ENCODE assay signal across 8 cellular contexts in genomic region chr1:109985251-109986053, GRCh38. TPM values are rescaled to one million over a fixed set of nuclear protein-coding genes. Genes with fewer than 3 reads are reported as not detected.
DNase-seq lines count a peak whose midpoint lies in the region; ATAC-seq, FAIRE-seq and TF ChIP-seq lines count a peak whose summit lies in the region.

No MANE protein-coding gene starts in this region.

- peaks cover 16% of the 10 kb centered on the region for H3K36me3 Mint-ChIP-seq in activated CD8-positive, alpha-beta memory T cell treated with anti-CD3 and anti-CD28 coated beads, Interleukin-2, amount 10 ng/mL, durations not matched to agents 7 days and 5 days
- peaks cover 9% of the 10 kb centered on the region for H3K36me3 Mint-ChIP-seq in activated naive CD8-positive, alpha-beta T cell

- H3K36me3 ChIP-seq in kidney (ENCODE audit: control insufficient read depth in 1 of 2, insufficient read depth in 2 of 2, low read length in 2 of 2), result peaks cover 2 to 4% of the 10 kb centered on the region in 2 donors

- no peaks in the 10 kb centered on the region for H3K9me3 ChIP-seq in kidney (ENCODE audit: control insufficient read depth in 1 of 2, low read length in 2 of 2)

- peaks cover 28 to 38% of the 10 kb centered on the region in 2 donors for H3K4me1 ChIP-seq in kidney (ENCODE audit: control insufficient read depth in 1 of 2, insufficient read depth in 1 of 2, low read depth in 1 of 2, low read length in 2 of 2)

- no peak for TF ChIP-seq CTCF in kidney (IDR thresholded peaks at IDR 0.05; ENCODE audit: borderline replicate concordance, extremely low read depth, insufficient read depth)

- intact Hi-C loops in kidney (cut with DNase I), result no loop called here

- peak overlapping the region; percentile 99 for H3K4me3 Mint-ChIP-seq in activated CD8-positive, alpha-beta memory T cell treated with anti-CD3 and anti-CD28 coated beads, Interleukin-2, amount 10 ng/mL, durations not matched to agents 7 days and 5 days
- H3K4me3 Mint-ChIP-seq in activated naive CD8-positive, alpha-beta T cell, result peak overlapping the region; percentile 97

- H3K4me3 ChIP-seq in kidney (ENCODE audit: low read length in 2 of 2), result peak overlapping the region; percentile 89 to 94

- no peaks in the 10 kb centered on the region for H3K27me3 Mint-ChIP-seq in activated CD8-positive, alpha-beta memory T cell treated with anti-CD3 and anti-CD28 coated beads, Interleukin-2, amount 10 ng/mL, durations not matched to agents 7 days and 5 days
- no peaks in the 10 kb centered on the region for H3K27me3 Mint-ChIP-seq in activated naive CD8-positive, alpha-beta T cell

- DNase-seq in activated CD8-positive, alpha-beta memory T cell treated with anti-CD3 and anti-CD28 coated beads, Interleukin-2, amount 10 ng/mL, durations not matched to agents 7 days and 5 days, result no peak
- no peak for DNase-seq in activated CD8-positive, alpha-beta memory T cell treated with anti-CD3 and anti-CD28 coated beads, Interleukin-2, amount 50 U/mL, for 48 hours
- no peak for DNase-seq in kidney
- no peak for DNase-seq in substantia nigra (lab: John Stamatoyannopoulos, UW)
- no peak for DNase-seq in T1000 (lab: John Stamatoyannopoulos, UW)
- no peak for DNase-seq in GDM1 (lab: John Stamatoyannopoulos, UW)

- peaks cover 49% of the 10 kb centered on the region for H3K4me1 Mint-ChIP-seq in activated CD8-positive, alpha-beta memory T cell treated with anti-CD3 and anti-CD28 coated beads, Interleukin-2, amount 10 ng/mL, durations not matched to agents 7 days and 5 days
- H3K4me1 Mint-ChIP-seq in activated naive CD8-positive, alpha-beta T cell (ENCODE audit: low read depth), result peaks cover 39% of the 10 kb centered on the region

- peak overlapping the region; percentile 97 to 98 for H3K27ac ChIP-seq in kidney (ENCODE audit: low read depth in 2 of 2, low read length in 2 of 2)
- peak overlapping the region; percentile 96 for H3K27ac ChIP-seq in substantia nigra (ENCODE audit: low read depth, low read length, poor library complexity, severe bottlenecking)

- no peak for FAIRE-seq in kidney (lab: Jason Lieb, UNC)

- CTCF ChIA-PET in activated CD8-positive, alpha-beta memory T cell treated with anti-CD3 and anti-CD28 coated beads, Interleukin-2, amount 10 ng/mL, durations not matched to agents 7 days and 5 days (lab: Charles Lee), result interaction anchor here (0.7 to 14.5 kb wide), 50 partner anchors 7 to 493 kb away, joined by 3 to 790 read pairs (median 7); partner anchors contain the start of genes AMPD2, EPS8L3, GNAI3 and GNAT2

- no peak for ATAC-seq in activated CD8-positive, alpha-beta memory T cell treated with anti-CD3 and anti-CD28 coated beads, Interleukin-2, amount 10 ng/mL, durations not matched to agents 7 days and 5 days
- ATAC-seq in GM21717 (IDR thresholded peaks at IDR 0.05; ENCODE audit: unreplicated experiment), result no peak

- H3K9ac ChIP-seq in kidney (ENCODE audit: low read length in 2 of 2), result peak overlapping the region; percentile 93 to 96

- H3K9me3 Mint-ChIP-seq in activated CD8-positive, alpha-beta memory T cell treated with anti-CD3 and anti-CD28 coated beads, Interleukin-2, amount 10 ng/mL, durations not matched to agents 7 days and 5 days (ENCODE audit: low read depth), result no peaks in the 10 kb centered on the region
- H3K9me3 Mint-ChIP-seq in activated naive CD8-positive, alpha-beta T cell (ENCODE audit: low read depth), result no peaks in the 10 kb centered on the region

- peak overlapping the region; percentile 98 for H3K27ac Mint-ChIP-seq in activated CD8-positive, alpha-beta memory T cell treated with anti-CD3 and anti-CD28 coated beads, Interleukin-2, amount 10 ng/mL, durations not matched to agents 7 days and 5 days
- H3K27ac Mint-ChIP-seq in activated naive CD8-positive, alpha-beta T cell, result peak overlapping the region; percentile 96

RNA-seq across cellular contexts. Expression of gene AHCYL1, which starts 0.9 kb away (rescaled TPM):
- total RNA-seq in activated CD8-positive, alpha-beta memory T cell treated with anti-CD3 and anti-CD28 coated beads, Interleukin-2, amount 10 ng/mL, durations not matched to agents 7 days and 5 days, result 10 to 100 TPM; 67.6 to 70.0 TPM
- 125 TPM for total RNA-seq in kidney
- polyA plus RNA-seq in kidney (ENCODE audit: insufficient read depth, low read depth, low replicate concordance), result 103 TPM

RNA-seq across cellular contexts. Expression of gene STRIP1, which starts 49.0 kb away (rescaled TPM):
- total RNA-seq in activated CD8-positive, alpha-beta memory T cell treated with anti-CD3 and anti-CD28 coated beads, Interleukin-2, amount 10 ng/mL, durations not matched to agents 7 days and 5 days, result 10 to 100 TPM; 40.4 to 40.8 TPM
- total RNA-seq in kidney, result 31.1 TPM
- 9.5 TPM for polyA plus RNA-seq in kidney (ENCODE audit: insufficient read depth, low read depth, low replicate concordance)
